20 cellular contexts compared by ENCODE assay signal in the genomic region with DNA sequence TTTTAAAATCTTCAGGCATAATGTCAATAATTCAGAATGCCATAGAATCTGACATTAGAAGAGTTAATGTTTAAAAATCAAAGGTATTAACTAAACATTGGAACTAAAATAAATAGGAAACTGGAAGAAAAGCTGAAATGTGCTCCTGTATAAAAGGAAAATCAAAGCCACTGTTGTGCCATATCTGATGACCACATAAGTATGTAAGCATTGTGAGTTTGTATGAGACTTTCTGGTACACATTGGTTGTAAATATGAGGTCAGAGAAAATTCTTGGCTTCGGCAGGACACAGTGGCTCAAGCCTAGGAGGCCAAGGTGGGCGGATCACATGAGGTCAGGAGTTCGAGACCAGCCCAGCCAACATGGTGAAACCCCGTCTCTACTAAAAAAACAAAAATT.
"Had no signal": no experiment of that assay in that cellular context is flagged by ENCODE, and none has a peak within 500 bp of the region (broad histone marks: within the 10 kb centered on the region; RNA-seq: fewer than 3 reads in every experiment).

No MANE protein-coding gene starts in this region.

- DNase-seq: activated CD4-positive, CD25-positive, alpha-beta regulatory T cell treated with anti-CD3 and anti-CD28 coated beads, Interleukin-2, amount 50 U/mL, for 72 hours; activated naive CD4-positive, alpha-beta T cell; activated naive CD8-positive, alpha-beta T cell treated with anti-CD3 and anti-CD28 coated beads for 36 hours; amygdala; colonic mucosa; effector CD4-positive, alpha-beta T cell; lower lobe of right lung; nucleus accumbens; posterior cingulate gyrus; retina; trophoblast cell had no signal

- H3K36me3 Mint-ChIP-seq: brain had no signal

- H3K27ac ChIP-seq: colonic mucosa, lower lobe of right lung, suprapubic skin, vagina had no signal

- H3K27ac Mint-ChIP-seq: activated T-helper 1 cell treated with anti-CD3 and anti-CD28 coated beads, Interleukin-12 subunit alpha, Interleukin-12 subunit beta, Interleukin-2, Interleukin-4 antibody, amounts not matched to agents 30 ng/mL and 10 ng/mL and 1 ng/mL, durations not matched to agents 14 hours and 24 hours and 36 hours; brain; nephron; T-helper 1 cell treated with Interleukin-12 subunit alpha and Interleukin-12 subunit beta and Interleukin-4 antibody, amounts not matched to agents 30 μg/mL and 1 μg/mL, for 36 hours had no signal

- H3K27me3 Mint-ChIP-seq: stimulated activated naive CD8-positive, alpha-beta T cell treated with anti-CD3 and anti-CD28 coated beads, Interleukin-15, Interleukin-2, amounts not matched to agents 100 ng/mL and 50 ng/mL, for 24 hours had no signal

- ATAC-seq: esophagus mucosa, lower lobe of right lung had no signal

- H3K4me3 Mint-ChIP-seq: activated naive CD8-positive, alpha-beta T cell treated with anti-CD3 and anti-CD28 coated beads for 36 hours; activated T-helper 1 cell treated with anti-CD3 and anti-CD28 coated beads, Interleukin-12 subunit alpha, Interleukin-12 subunit beta, Interleukin-2, Interleukin-4 antibody, amounts not matched to agents 30 ng/mL and 10 ng/mL and 1 ng/mL, durations not matched to agents 14 hours and 24 hours and 36 hours; brain; central memory CD8-positive, alpha-beta T cell; nephron; stimulated activated naive CD8-positive, alpha-beta T cell treated with anti-CD3 and anti-CD28 coated beads, Interleukin-15, Interleukin-2, amounts not matched to agents 100 ng/mL and 50 ng/mL, for 24 hours; T-helper 1 cell treated with Interleukin-12 subunit alpha and Interleukin-12 subunit beta and Interleukin-4 antibody, amounts not matched to agents 30 μg/mL and 1 μg/mL, for 36 hours had no signal

- H3K36me3 ChIP-seq: colonic mucosa, lower lobe of right lung, suprapubic skin, vagina had no signal

- H3K4me1 Mint-ChIP-seq: brain, nephron had no signal

- H3K9me3 ChIP-seq: colonic mucosa, lower lobe of right lung, suprapubic skin, vagina had no signal

- H3K9me3 Mint-ChIP-seq: central memory CD8-positive, alpha-beta T cell; nephron; stimulated activated naive CD8-positive, alpha-beta T cell treated with anti-CD3 and anti-CD28 coated beads, Interleukin-15, Interleukin-2, amounts not matched to agents 100 ng/mL and 50 ng/mL, for 24 hours; T-helper 1 cell treated with Interleukin-12 subunit alpha and Interleukin-12 subunit beta and Interleukin-4 antibody, amounts not matched to agents 30 μg/mL and 1 μg/mL, for 36 hours had no signal

- H3K4me1 ChIP-seq: colonic mucosa, lower lobe of right lung, vagina had no signal

- H3K4me3 ChIP-seq: colonic mucosa, lower lobe of right lung, suprapubic skin, vagina had no signal

- H3K27me3 ChIP-seq: colonic mucosa, suprapubic skin, vagina had no signal
